Comparison of ENCODE assay signal across 8 cellular contexts in the genomic region with DNA sequence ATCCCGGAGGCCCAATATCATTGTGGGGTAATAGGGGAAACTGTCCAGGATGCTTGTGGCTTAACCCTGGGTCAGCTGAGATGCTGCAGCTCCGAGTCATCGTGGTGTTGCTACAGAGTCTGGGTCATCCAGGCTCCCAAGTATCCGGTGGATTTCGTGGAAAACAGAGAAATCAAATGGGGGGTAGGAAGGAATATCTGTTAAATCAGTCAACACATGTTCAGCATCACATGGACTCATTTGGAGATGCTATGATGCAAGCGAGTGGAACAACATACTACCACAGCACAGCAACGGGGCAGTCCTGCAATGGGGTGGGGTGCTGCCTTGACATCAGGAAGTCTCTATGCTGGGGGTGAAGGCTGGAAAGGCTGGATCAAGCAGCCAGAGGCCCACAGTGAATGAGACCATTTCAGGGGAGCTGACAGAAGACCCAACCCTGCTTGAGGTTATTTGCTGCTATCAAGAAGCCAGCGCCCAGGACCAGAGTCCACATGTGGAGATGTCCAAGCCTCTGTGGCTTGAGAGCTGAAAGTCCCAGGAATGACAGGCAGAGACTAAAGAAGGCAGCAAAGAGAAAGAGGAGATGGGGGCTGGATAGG. TPM values are rescaled to one million over a fixed set of nuclear protein-coding genes. Genes with fewer than 3 reads are reported as not detected.
DNase-seq lines count a peak whose midpoint lies in the region; ATAC-seq and TF ChIP-seq lines count a peak whose summit lies in the region.

No MANE protein-coding gene starts in this region.

- CTCF ChIA-PET in activated CD8-positive, alpha-beta T cell treated with anti-CD3 and anti-CD28 coated beads for 36 hours (lab: Charles Lee): interaction anchor here (1.0 to 4.8 kb wide), 2 partner anchors 30 to 139 kb away, joined by 3 to 25 read pairs; no protein-coding TSS in a partner anchor

- H3K27ac ChIP-seq in heart left ventricle (no peak overlapping the region), hepatocyte (peak overlapping the region; percentile 31), upper lobe of right lung (peak overlapping the region; percentile 30), prostate gland (no peak overlapping the region)

- H3K9me3 Mint-ChIP-seq in activated CD8-positive, alpha-beta T cell treated with anti-CD3 and anti-CD28 coated beads for 36 hours: no peaks in the 10 kb centered on the region

- POLR2A ChIA-PET in activated CD8-positive, alpha-beta T cell treated with anti-CD3 and anti-CD28 coated beads for 36 hours (lab: Charles Lee): interaction anchor here (1.7 to 5.7 kb wide), 2 partner anchors 17 to 22 kb away, joined by 7 to 57 read pairs; a partner anchor contains a TSS

- DNase-seq in heart left ventricle (no peak), cardiac septum (ENCODE audit: low spot score) (no peak), hepatocyte (ENCODE audit: low spot score) (peak; percentile 38), upper lobe of right lung (no peak), prostate gland (ENCODE audit: low spot score) (no peak)
- no peak for DNase-seq in activated CD8-positive, alpha-beta T cell treated with anti-CD3 and anti-CD28 coated beads for 36 hours
- DNase-seq in stimulated activated CD8-positive, alpha-beta memory T cell treated with anti-CD3 and anti-CD28 coated beads, Interleukin-4, amount 100 ng/mL, for 48 hours: no peak

- H3K36me3 Mint-ChIP-seq in activated CD8-positive, alpha-beta T cell treated with anti-CD3 and anti-CD28 coated beads for 36 hours (ENCODE audit: low read depth): peaks cover 84% of the 10 kb centered on the region

- H3K27me3 Mint-ChIP-seq in activated CD8-positive, alpha-beta T cell treated with anti-CD3 and anti-CD28 coated beads for 36 hours: no peaks in the 10 kb centered on the region

- H3K27me3 ChIP-seq in heart left ventricle: no peaks in the 10 kb centered on the region
- H3K27me3 ChIP-seq in hepatocyte: no peaks in the 10 kb centered on the region
- no peaks in the 10 kb centered on the region for H3K27me3 ChIP-seq in upper lobe of right lung
- H3K27me3 ChIP-seq in prostate gland (replicated peaks; ENCODE audit: insufficient read depth): no peaks in the 10 kb centered on the region

- H3K9me3 ChIP-seq in heart left ventricle (no peaks in the 10 kb centered on the region), hepatocyte (ENCODE audit: low read depth) (no peaks in the 10 kb centered on the region), upper lobe of right lung (no peaks in the 10 kb centered on the region), prostate gland (no peaks in the 10 kb centered on the region)

- no peaks in the 10 kb centered on the region for H3K9me2 ChIP-seq in hepatocyte (replicated peaks; ENCODE audit: insufficient read depth)

- H3K4me1 ChIP-seq in heart left ventricle: peaks cover 0 to 24% (median 0%) of the 10 kb centered on the region in 12 donors
- no peaks in the 10 kb centered on the region for H3K4me1 ChIP-seq in hepatocyte (ENCODE audit: insufficient read depth)
- peaks cover 22% of the 10 kb centered on the region for H3K4me1 ChIP-seq in upper lobe of right lung
- H3K4me1 ChIP-seq in prostate gland (replicated peaks): no peaks in the 10 kb centered on the region

- intact Hi-C loops in heart left ventricle (cut with DNase I) (no loop called here), cardiac septum (cut with DNase I) (no loop called here), upper lobe of right lung (cut with DNase I) (no loop called here), prostate gland (cut with DNase I) (no loop called here)
- intact Hi-C loops in activated CD8-positive, alpha-beta T cell treated with anti-CD3 and anti-CD28 coated beads for 36 hours (cut with micrococcal nuclease): no loop called here

- no peak overlapping the region for H2AFZ ChIP-seq in hepatocyte

- H3K4me3 ChIP-seq in heart left ventricle (no peak overlapping the region), hepatocyte (no peak overlapping the region), upper lobe of right lung (no peak overlapping the region), prostate gland (no peak overlapping the region)

- H3K79me2 ChIP-seq in hepatocyte: no peaks in the 10 kb centered on the region

- WGBS in heart left ventricle, 4 donors: 55 to 74% (median 73%) methylated on average over 8 of the region's 8 CpGs
- 72% methylated on average over 8 of the region's 8 CpGs for WGBS in hepatocyte (ENCODE audit: low lambda C conversion rate, missing lambda C conversion rate)
- 79% methylated on average over 8 of the region's 8 CpGs for WGBS in prostate gland

- peak overlapping the region; percentile 76 for H3K4me3 Mint-ChIP-seq in activated CD8-positive, alpha-beta T cell treated with anti-CD3 and anti-CD28 coated beads for 36 hours

- TF ChIP-seq POLR2A in heart left ventricle (IDR thresholded peaks at IDR 0.05): no peak
- no peak for TF ChIP-seq POLR2A in prostate gland (IDR thresholded peaks at IDR 0.05)

- no peak overlapping the region for H3K4me2 ChIP-seq in hepatocyte

- TF ChIP-seq CTCF in heart left ventricle (IDR thresholded peaks at IDR 0.05) (no peak), hepatocyte (IDR thresholded peaks at IDR 0.05; ENCODE audit: poor library complexity) (no peak), upper lobe of right lung (IDR thresholded peaks at IDR 0.05) (no peak), prostate gland (IDR thresholded peaks at IDR 0.05) (no peak)
- no peak for TF ChIP-seq CTCF in activated CD8-positive, alpha-beta T cell treated with anti-CD3 and anti-CD28 coated beads for 36 hours (IDR thresholded peaks at IDR 0.05)

- H4K20me1 ChIP-seq in hepatocyte (ENCODE audit: insufficient read depth, poor library complexity, severe bottlenecking): no peaks in the 10 kb centered on the region

- ATAC-seq in heart left ventricle (peak in 3 of 4 donors; percentile 38 to 69 (median 67)), upper lobe of right lung (peak; percentile 73), GM19328 (IDR thresholded peaks at IDR 0.05; ENCODE audit: unreplicated experiment) (no peak)
- no peak for ATAC-seq in activated CD8-positive, alpha-beta T cell treated with anti-CD3 and anti-CD28 coated beads for 36 hours

- peaks cover 0 to 10% (median 0%) of the 10 kb centered on the region in 9 donors for H3K36me3 ChIP-seq in heart left ventricle
- no peaks in the 10 kb centered on the region for H3K36me3 ChIP-seq in hepatocyte (replicated peaks; ENCODE audit: insufficient read depth, low read depth)
- H3K36me3 ChIP-seq in upper lobe of right lung: peaks cover 9% of the 10 kb centered on the region
- no peaks in the 10 kb centered on the region for H3K36me3 ChIP-seq in prostate gland

- peak overlapping the region; percentile 83 for H3K27ac Mint-ChIP-seq in activated CD8-positive, alpha-beta T cell treated with anti-CD3 and anti-CD28 coated beads for 36 hours

- H3K4me1 Mint-ChIP-seq in activated CD8-positive, alpha-beta T cell treated with anti-CD3 and anti-CD28 coated beads for 36 hours (ENCODE audit: low read depth): peaks cover 70% of the 10 kb centered on the region

RNA-seq across cellular contexts. Expression of a gene that starts 22.9 kb away (rescaled TPM):
- total RNA-seq in heart left ventricle (1 to 10 TPM in 3 of 9 donors, under 1 TPM in 6; 0.15 to 4.3 (median 0.63) TPM), cardiac septum (1.3 TPM), hepatocyte (2.6 and 3.2 TPM in 2 replicates), upper lobe of right lung (28.7 TPM), prostate gland (1 to 10 TPM; 3.4 to 4.3 TPM)
- polyA plus RNA-seq in heart left ventricle (1 to 10 TPM in 1 of 2 donors, under 1 TPM in 1; 0.15 to 2.0 TPM), hepatocyte (4.9 and 6.1 TPM in 2 replicates)
- 10 to 100 TPM; 84.6 to 86.4 TPM for total RNA-seq in activated CD8-positive, alpha-beta T cell treated with anti-CD3 and anti-CD28 coated beads for 36 hours

Comparison
In these comparisons a context has a peak if more than half of its experiments do, and no peak if none do; other contexts are left out.
1. ATAC-seq: peak in heart left ventricle (3 of 4) and upper lobe of right lung (single experiment); none in activated CD8-positive, alpha-beta T cell treated with anti-CD3 and anti-CD28 coated beads for 36 hours (single experiment) and GM19328 (single experiment).
2. H3K27ac ChIP-seq: peak in hepatocyte (single experiment) and upper lobe of right lung (single experiment); none in heart left ventricle (0 of 12) and prostate gland (0 of 2).